ENCODE assay signal across 19 cellular contexts in the genomic region with DNA sequence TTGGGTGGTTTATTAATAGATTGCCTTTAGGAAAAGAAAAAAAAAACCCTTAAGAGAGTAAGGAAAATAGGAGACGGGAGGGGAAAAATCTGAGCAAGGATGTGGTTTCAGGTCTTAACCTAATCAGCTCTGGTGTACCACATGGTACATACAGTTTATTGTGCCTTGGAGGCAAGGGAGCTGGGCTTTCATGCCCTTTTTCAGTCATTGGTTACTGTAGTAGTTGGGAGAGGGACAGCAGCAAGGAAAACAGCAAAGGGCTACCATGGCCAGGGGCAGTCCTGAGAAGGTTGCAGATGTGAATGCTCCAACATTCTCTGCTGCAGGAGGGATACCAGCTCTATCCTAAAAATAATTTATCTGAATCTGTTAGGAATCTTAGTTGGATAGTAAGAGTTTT. TPM values are rescaled to one million over a fixed set of nuclear protein-coding genes. Genes with fewer than 3 reads are reported as not detected.
DNase-seq lines count a peak whose midpoint lies in the region; ATAC-seq, FAIRE-seq and TF ChIP-seq lines count a peak whose summit lies in the region.
"Had no signal": no experiment of that assay in that cellular context is flagged by ENCODE, and none has a peak within 500 bp of the region (broad histone marks: within the 10 kb centered on the region; RNA-seq: fewer than 3 reads in every experiment).

No MANE protein-coding gene starts in this region.

- H3K4me1 Mint-ChIP-seq in activated CD8-positive, alpha-beta memory T cell treated with anti-CD3 and anti-CD28 coated beads, Interleukin-2, amount 10 ng/mL, durations not matched to agents 7 days and 5 days: peaks cover 76% of the 10 kb centered on the region

- no peaks in the 10 kb centered on the region for H3K9me3 Mint-ChIP-seq in activated CD8-positive, alpha-beta memory T cell treated with anti-CD3 and anti-CD28 coated beads, Interleukin-2, amount 10 ng/mL, durations not matched to agents 7 days and 5 days (ENCODE audit: low read depth)

- FAIRE-seq in pancreas (lab: Jason Lieb, UNC): no peak
- FAIRE-seq: K562 had no signal

- intact Hi-C loops in pancreas (cut with DNase I): no loop called here

- no peaks in the 10 kb centered on the region for H3K36me3 ChIP-seq in pancreas
- H3K36me3 ChIP-seq: HAP-1 had no signal

- DNase-seq in activated CD8-positive, alpha-beta memory T cell treated with anti-CD3 and anti-CD28 coated beads, Interleukin-2, amount 10 ng/mL, durations not matched to agents 7 days and 5 days: no peak
- no peak for DNase-seq in activated CD8-positive, alpha-beta memory T cell treated with anti-CD3 and anti-CD28 coated beads, Interleukin-2, amount 50 U/mL, for 48 hours
- DNase-seq in RPMI7951 (ENCODE audit: low read depth) (peak; percentile 55), epidermal melanocyte (ENCODE audit: insufficient read length, low spot score) (peak; percentile 27), pancreas (no peak), NCI-H2227 treated with DMSO at 0.1 percent for 48 hours (lab: John Stamatoyannopoulos, UW) (no peak), Kasumi-1 (lab: John Stamatoyannopoulos, UW) (no peak)
- DNase-seq: 8988T; DMS 273 treated with DMSO at 0.1 percent for 48 hours; NCI-H1417 treated with DMSO at 0.1 percent for 48 hours; NCI-H1930; NCI-H446; NCI-H69; NK-92 treated with Interleukin-12 subunit alpha and Interleukin-12 subunit beta, amount 100 ng/mL, for 24 hours; SIG-M5 had no signal

- H3K4me3 ChIP-seq in pancreas: no peak overlapping the region
- H3K4me3 ChIP-seq: BLaER1, HAP-1, K562 had no signal

- ATAC-seq in activated CD8-positive, alpha-beta memory T cell treated with anti-CD3 and anti-CD28 coated beads, Interleukin-2, amount 10 ng/mL, durations not matched to agents 7 days and 5 days: no peak
- ATAC-seq in pancreas (peak in 3 of 4 donors; percentile 22 to 39 (median 28)), HG02870 (IDR thresholded peaks at IDR 0.05; ENCODE audit: unreplicated experiment) (no peak)
- ATAC-seq: K562 had no signal

- no peaks in the 10 kb centered on the region for H3K9me3 ChIP-seq in pancreas
- H3K9me3 ChIP-seq: HAP-1 had no signal

- H3K27me3 Mint-ChIP-seq in activated CD8-positive, alpha-beta memory T cell treated with anti-CD3 and anti-CD28 coated beads, Interleukin-2, amount 10 ng/mL, durations not matched to agents 7 days and 5 days: no peaks in the 10 kb centered on the region

- H3K27me3 ChIP-seq in pancreas: no peaks in the 10 kb centered on the region
- H3K27me3 ChIP-seq: BLaER1 had no signal

- H3K27ac ChIP-seq in pancreas: no peak overlapping the region
- H3K27ac ChIP-seq: BLaER1 had no signal

- CTCF ChIA-PET in activated CD8-positive, alpha-beta memory T cell treated with anti-CD3 and anti-CD28 coated beads, Interleukin-2, amount 10 ng/mL, durations not matched to agents 7 days and 5 days (lab: Charles Lee): no interaction called here

- H3K27ac Mint-ChIP-seq in activated CD8-positive, alpha-beta memory T cell treated with anti-CD3 and anti-CD28 coated beads, Interleukin-2, amount 10 ng/mL, durations not matched to agents 7 days and 5 days: peak overlapping the region; percentile 20

- 79 to 97% methylated on average over 1 of the region's 1 CpG for WGBS in pancreas, 2 donors

- TF ChIP-seq CTCF in pancreas (IDR thresholded peaks at IDR 0.05): no peak

- H3K36me3 Mint-ChIP-seq in activated CD8-positive, alpha-beta memory T cell treated with anti-CD3 and anti-CD28 coated beads, Interleukin-2, amount 10 ng/mL, durations not matched to agents 7 days and 5 days: peaks cover 36% of the 10 kb centered on the region

- peaks cover 0 to 18% (median 5%) of the 10 kb centered on the region in 3 donors for H3K4me1 ChIP-seq in pancreas

- no peak overlapping the region for H3K4me3 Mint-ChIP-seq in activated CD8-positive, alpha-beta memory T cell treated with anti-CD3 and anti-CD28 coated beads, Interleukin-2, amount 10 ng/mL, durations not matched to agents 7 days and 5 days

RNA-seq across cellular contexts. Expression of a gene that starts 5.9 kb away (rescaled TPM):
- 10 to 100 TPM; 22.5 to 23.7 TPM for total RNA-seq in activated CD8-positive, alpha-beta memory T cell treated with anti-CD3 and anti-CD28 coated beads, Interleukin-2, amount 10 ng/mL, durations not matched to agents 7 days and 5 days
- total RNA-seq in RPMI7951 (2014; rRNA removed; shearing (Covaris generic)): 31.6 and 37.5 TPM in 2 replicates
- total RNA-seq in pancreas: 1 to 10 TPM; 4.3 to 9.3 (median 7.1) TPM
- polyA plus RNA-seq in pancreas: 10 to 100 TPM; 16.4 to 23.9 TPM

Comparison
In these comparisons a context has a peak if more than half of its experiments do, and no peak if none do; other contexts are left out.
1. ATAC-seq: peak in pancreas (3 of 4); none in activated CD8-positive, alpha-beta memory T cell treated with anti-CD3 and anti-CD28 coated beads, Interleukin-2, amount 10 ng/mL, durations not matched to agents 7 days and 5 days (single experiment) and HG02870 (single experiment).
2. DNase-seq: peak in RPMI7951 (single experiment) and epidermal melanocyte (single experiment); none in activated CD8-positive, alpha-beta memory T cell treated with anti-CD3 and anti-CD28 coated beads, Interleukin-2, amount 10 ng/mL, durations not matched to agents 7 days and 5 days (single experiment), activated CD8-positive, alpha-beta memory T cell treated with anti-CD3 and anti-CD28 coated beads, Interleukin-2, amount 50 U/mL, for 48 hours (single experiment), pancreas (0 of 6), NCI-H2227 treated with DMSO at 0.1 percent for 48 hours (single experiment) and Kasumi-1 (0 of 2).